ENCODE assay signal across 20 cellular contexts in the genomic region with DNA sequence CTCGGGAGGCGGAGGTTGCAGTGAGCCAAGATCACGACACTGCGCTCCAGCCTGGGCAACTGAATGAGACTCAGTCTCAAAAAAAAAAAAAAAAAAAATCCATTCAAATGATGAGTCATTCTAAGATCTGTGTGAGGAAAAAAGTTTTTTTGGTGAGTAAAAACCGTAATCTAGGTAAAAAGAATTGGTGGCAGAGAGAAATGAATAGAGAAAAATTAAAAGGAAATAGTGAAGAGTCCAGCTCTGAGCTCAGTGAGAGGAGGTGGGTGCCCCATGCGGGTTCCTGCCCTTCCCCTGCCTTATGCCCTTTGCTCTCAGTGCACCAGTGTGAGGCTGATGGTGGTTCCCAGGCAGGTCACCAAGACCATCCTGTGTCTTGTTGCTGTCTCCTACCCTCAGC. TPM values are rescaled to one million over a fixed set of nuclear protein-coding genes. Genes with fewer than 3 reads are reported as not detected.
A peak's percentile ranks its signal among the peaks of the same experiment; 100 is the strongest.
DNase-seq lines count a peak whose midpoint lies in the region; ATAC-seq and TF ChIP-seq lines count a peak whose summit lies in the region.
"Had no signal": no experiment of that assay in that cellular context is flagged by ENCODE, and none has a peak within 500 bp of the region (broad histone marks: within the 10 kb centered on the region; RNA-seq: fewer than 3 reads in every experiment).

No MANE protein-coding gene starts in this region.

- TF ChIP-seq POLR2A in suprapubic skin (IDR thresholded peaks at IDR 0.05) = no peak

- no peaks in the 10 kb centered on the region for H3K27me3 ChIP-seq in suprapubic skin
- H3K27me3 ChIP-seq: cardiac muscle cell had no signal

- 92% methylated on average over 5 of the region's 6 CpGs for WGBS in suprapubic skin

- TF ChIP-seq CTCF in GM13977 (IDR thresholded peaks at IDR 0.05; ENCODE audit: extremely low read depth, insufficient read depth, missing control alignments) = no peak
- no peak for TF ChIP-seq CTCF in suprapubic skin (IDR thresholded peaks at IDR 0.05)

- H3K27ac ChIP-seq in suprapubic skin = no peak overlapping the region
- H3K27ac ChIP-seq: cardiac muscle cell, HL-60, prostate gland had no signal

- H3K4me1 Mint-ChIP-seq in activated CD8-positive, alpha-beta memory T cell treated with anti-CD3 and anti-CD28 coated beads, Interleukin-2, amount 10 ng/mL, durations not matched to agents 7 days and 5 days = peaks cover 6% of the 10 kb centered on the region
- peaks cover 39% of the 10 kb centered on the region for H3K4me1 Mint-ChIP-seq in activated T-cell treated with anti-CD3 and anti-CD28 coated beads, Interleukin-2, amount 50 U/mL, for 72 hours (ENCODE audit: low read depth)

- no peak for TF ChIP-seq EP300 in suprapubic skin (IDR thresholded peaks at IDR 0.05)

- peaks cover 11% of the 10 kb centered on the region for H3K36me3 Mint-ChIP-seq in activated CD8-positive, alpha-beta memory T cell treated with anti-CD3 and anti-CD28 coated beads, Interleukin-2, amount 10 ng/mL, durations not matched to agents 7 days and 5 days
- H3K36me3 Mint-ChIP-seq in activated T-cell treated with anti-CD3 and anti-CD28 coated beads, Interleukin-2, amount 50 U/mL, for 72 hours (ENCODE audit: insufficient read depth in 2 of 2) = peaks cover under 1 to 13% of the 10 kb centered on the region in 2 donors

- H3K27me3 Mint-ChIP-seq in activated CD8-positive, alpha-beta memory T cell treated with anti-CD3 and anti-CD28 coated beads, Interleukin-2, amount 10 ng/mL, durations not matched to agents 7 days and 5 days = no peaks in the 10 kb centered on the region
- no peaks in the 10 kb centered on the region for H3K27me3 Mint-ChIP-seq in activated T-cell treated with anti-CD3 and anti-CD28 coated beads, Interleukin-2, amount 50 U/mL, for 72 hours (ENCODE audit: low read depth)

- H3K4me1 ChIP-seq in suprapubic skin = no peaks in the 10 kb centered on the region
- H3K4me1 ChIP-seq: prostate gland had no signal

- no peak overlapping the region for H3K27ac Mint-ChIP-seq in activated CD8-positive, alpha-beta memory T cell treated with anti-CD3 and anti-CD28 coated beads, Interleukin-2, amount 10 ng/mL, durations not matched to agents 7 days and 5 days
- H3K27ac Mint-ChIP-seq in activated T-cell treated with anti-CD3 and anti-CD28 coated beads, Interleukin-2, amount 50 U/mL, for 72 hours = peak overlapping the region; percentile 94
- H3K27ac Mint-ChIP-seq: CD14-positive monocyte had no signal

- in situ Hi-C loops in GM13977 (cut with MboI; ENCODE audit: low pct_unique_long_range_greater_than_20kb, low sequenced_read_pairs, unreplicated experiment) = no loop called here

- peak; percentile 82 for ATAC-seq in activated CD8-positive, alpha-beta memory T cell treated with anti-CD3 and anti-CD28 coated beads, Interleukin-2, amount 10 ng/mL, durations not matched to agents 7 days and 5 days
- ATAC-seq in activated T-cell treated with anti-CD3 and anti-CD28 coated beads, Interleukin-2, amount 50 U/mL, for 72 hours (replicated peaks in 1 of 2) = peak; percentile 98 to 99
- ATAC-seq in HG02981 (IDR thresholded peaks at IDR 0.05; ENCODE audit: unreplicated experiment) = no peak
- ATAC-seq: SK-N-SH treated with all-trans-retinoic acid at 6 μM for 48 hours had no signal

- no peaks in the 10 kb centered on the region for H3K36me3 ChIP-seq in suprapubic skin
- H3K36me3 ChIP-seq: cardiac muscle cell, prostate gland had no signal

- no peaks in the 10 kb centered on the region for H3K9me3 Mint-ChIP-seq in activated CD8-positive, alpha-beta memory T cell treated with anti-CD3 and anti-CD28 coated beads, Interleukin-2, amount 10 ng/mL, durations not matched to agents 7 days and 5 days (ENCODE audit: low read depth)
- no peaks in the 10 kb centered on the region for H3K9me3 Mint-ChIP-seq in activated T-cell treated with anti-CD3 and anti-CD28 coated beads, Interleukin-2, amount 50 U/mL, for 72 hours

- CTCF ChIA-PET in activated CD8-positive, alpha-beta memory T cell treated with anti-CD3 and anti-CD28 coated beads, Interleukin-2, amount 10 ng/mL, durations not matched to agents 7 days and 5 days (lab: Charles Lee) = interaction anchor here (0.7 kb wide), 1 partner anchor 295 kb away, joined by 3 read pairs; no protein-coding TSS in a partner anchor

- H3K9me3 ChIP-seq in suprapubic skin = no peaks in the 10 kb centered on the region
- H3K9me3 ChIP-seq: prostate gland had no signal

- DNase-seq in activated CD8-positive, alpha-beta memory T cell treated with anti-CD3 and anti-CD28 coated beads, Interleukin-2, amount 10 ng/mL, durations not matched to agents 7 days and 5 days = no peak
- no peak for DNase-seq in activated CD8-positive, alpha-beta memory T cell treated with anti-CD3 and anti-CD28 coated beads for 24 hours
- DNase-seq in GM13977 (ENCODE audit: low spot score) (peak; percentile 23), NCI-H2196 treated with DMSO at 0.1 percent for 48 hours (lab: John Stamatoyannopoulos, UW; ENCODE audit: unreplicated experiment) (no peak), suprapubic skin (ENCODE audit: low spot score in 2 of 2) (no peak)
- DNase-seq in activated T-cell treated with anti-CD3 and anti-CD28 coated beads, Interleukin-2, amount 50 U/mL, for 72 hours = peak; percentile 58 to 74
- peak; percentile 23 for DNase-seq in stimulated activated CD4-positive, alpha-beta T cell treated with anti-CD3 and anti-CD28 coated beads, Interleukin-4, amount 100 ng/mL, for 24 hours
- DNase-seq: activated CD4-positive, CD25-positive, alpha-beta regulatory T cell; erythroblast; foreskin melanocyte; hypothalamus; islet precursor cell; NCI-H524 treated with DMSO at 0.1 percent for 48 hours had no signal

- H3K4me3 Mint-ChIP-seq in activated CD8-positive, alpha-beta memory T cell treated with anti-CD3 and anti-CD28 coated beads, Interleukin-2, amount 10 ng/mL, durations not matched to agents 7 days and 5 days = no peak overlapping the region
- H3K4me3 Mint-ChIP-seq in activated T-cell treated with anti-CD3 and anti-CD28 coated beads, Interleukin-2, amount 50 U/mL, for 72 hours = peak overlapping the region in 1 of 2 donors; percentile 46
- H3K4me3 Mint-ChIP-seq: CD14-positive monocyte had no signal

- H3K4me3 ChIP-seq in suprapubic skin = no peak overlapping the region
- H3K4me3 ChIP-seq: cardiac muscle cell, lung, prostate gland had no signal

RNA-seq across cellular contexts. Expression of a gene that starts 20.9 kb away (rescaled TPM):
- 10 to 100 TPM in 1 of 2 experiments, 1 to 10 TPM in 1; 8.1 to 10.3 TPM for total RNA-seq in activated CD8-positive, alpha-beta memory T cell treated with anti-CD3 and anti-CD28 coated beads, Interleukin-2, amount 10 ng/mL, durations not matched to agents 7 days and 5 days
- 10 to 100 TPM; 21.6 to 22.0 TPM for total RNA-seq in activated T-cell treated with anti-CD3 and anti-CD28 coated beads, Interleukin-2, amount 50 U/mL, for 72 hours
- total RNA-seq in suprapubic skin = 100 to 1,000 TPM in 3 of 4 donors, 10 to 100 TPM in 1; 74.3 to 168 (median 130) TPM

Comparison
In these comparisons a context has a peak if more than half of its experiments do, and no peak if none do; other contexts are left out.
1. DNase-seq: peak in GM13977 (single experiment), activated T-cell treated with anti-CD3 and anti-CD28 coated beads, Interleukin-2, amount 50 U/mL, for 72 hours (2 of 2) and stimulated activated CD4-positive, alpha-beta T cell treated with anti-CD3 and anti-CD28 coated beads, Interleukin-4, amount 100 ng/mL, for 24 hours (single experiment); none in activated CD8-positive, alpha-beta memory T cell treated with anti-CD3 and anti-CD28 coated beads, Interleukin-2, amount 10 ng/mL, durations not matched to agents 7 days and 5 days (single experiment), activated CD8-positive, alpha-beta memory T cell treated with anti-CD3 and anti-CD28 coated beads for 24 hours (single experiment), NCI-H2196 treated with DMSO at 0.1 percent for 48 hours (single experiment) and suprapubic skin (0 of 2).